Comparison of ENCODE assay signal across 2 cellular contexts in genomic region chr16:67774457-67774853, GRCh38.
TF ChIP-seq lines count a peak whose summit lies in the region.

No MANE protein-coding gene starts in this region.

TF ChIP-seq in K562, 482 proteins besides CTCF, POLR2A, EP300 and RAD21:
- TF ChIP-seq, protein P1, sequence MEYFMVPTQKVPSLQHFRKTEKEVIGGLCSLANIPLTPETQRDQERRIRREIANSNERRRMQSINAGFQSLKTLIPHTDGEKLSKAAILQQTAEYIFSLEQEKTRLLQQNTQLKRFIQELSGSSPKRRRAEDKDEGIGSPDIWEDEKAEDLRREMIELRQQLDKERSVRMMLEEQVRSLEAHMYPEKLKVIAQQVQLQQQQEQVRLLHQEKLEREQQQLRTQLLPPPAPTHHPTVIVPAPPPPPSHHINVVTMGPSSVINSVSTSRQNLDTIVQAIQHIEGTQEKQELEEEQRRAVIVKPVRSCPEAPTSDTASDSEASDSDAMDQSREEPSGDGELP (CRISPR knock-in tag; IDR thresholded peaks at IDR 0.05; ENCODE audit: borderline replicate concordance), result 0 out of 2 replicates have a peak, but pooled peaks have one; percentile 10
- TF ChIP-seq GTF2A2 (tag; IDR thresholded peaks at IDR 0.05), result no peak
- no peak for TF ChIP-seq NR2C2 (CRISPR knock-in tag; IDR thresholded peaks at IDR 0.05)
- peak; percentile 42; the same call in 1 of the 2 replicates for TF ChIP-seq NR2C2 (tag; IDR thresholded peaks at IDR 0.05)

TF ChIP-seq in HepG2, 621 proteins besides CTCF, POLR2A, EP300 and RAD21:
- TF ChIP-seq ZNF850 (CRISPR knock-in tag; conservative IDR thresholded peaks at IDR 0.05) (no peak), REPIN1 (CRISPR knock-in tag; IDR thresholded peaks at IDR 0.05; ENCODE audit: borderline replicate concordance, low read depth) (no peak), SNAPC5 (CRISPR knock-in tag; IDR thresholded peaks at IDR 0.05; ENCODE audit: borderline replicate concordance) (no peak)
- TF ChIP-seq, protein P2, sequence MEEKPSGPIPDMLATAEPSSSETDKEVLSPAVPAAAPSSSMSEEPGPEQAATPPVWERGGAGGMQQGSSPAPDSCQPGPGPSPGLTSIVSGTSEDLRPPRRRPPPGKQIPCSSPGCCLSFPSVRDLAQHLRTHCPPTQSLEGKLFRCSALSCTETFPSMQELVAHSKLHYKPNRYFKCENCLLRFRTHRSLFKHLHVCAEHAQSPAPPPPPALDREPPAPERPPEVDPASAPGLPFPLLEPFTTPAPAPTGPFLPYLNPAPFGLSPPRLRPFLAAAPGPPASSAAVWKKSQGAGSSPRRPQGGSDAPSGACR (CRISPR knock-in tag; IDR thresholded peaks at IDR 0.05), result no peak
